Comparison of ENCODE assay signal across 1 cellular context in genomic region chr9:127650511-127650910, GRCh38.
A peak's percentile ranks its signal among the peaks of the same experiment; 100 is the strongest.
TF ChIP-seq lines count a peak whose summit lies in the region.

No MANE protein-coding gene starts in this region.

TF ChIP-seq in GM12878, 131 proteins besides CTCF, POLR2A, EP300 and RAD21:
- TF ChIP-seq CHD2 (IDR thresholded peaks at IDR 0.05; ENCODE audit: borderline replicate concordance, low read depth, low read length) (no peak), RUNX3 (IDR thresholded peaks at IDR 0.05; ENCODE audit: low read length) (peak; percentile 30; the same call in 1 of the 2 replicates)
TF ChIP-seq in GM12878: peak in this region for 1.
